1 cellular context compared by ENCODE assay signal in genomic region chr6:43634702-43635303, GRCh38.
TF ChIP-seq lines count a peak whose summit lies in the region.

No MANE protein-coding gene starts in this region.

TF ChIP-seq in A549, 52 proteins besides CTCF, POLR2A, EP300 and RAD21:
- TF ChIP-seq RFX5 (IDR thresholded peaks at IDR 0.05) (no peak), BHLHE40 (IDR thresholded peaks at IDR 0.05; ENCODE audit: low read depth, low read length) (no peak), CHD4 (IDR thresholded peaks at IDR 0.05; ENCODE audit: borderline replicate concordance) (no peak), ZC3H11A (IDR thresholded peaks at IDR 0.05) (no peak), ZSCAN20 (CRISPR knock-in tag; IDR thresholded peaks at IDR 0.05) (no peak), SREBF2 (IDR thresholded peaks at IDR 0.05) (no peak), CHD2 (IDR thresholded peaks at IDR 0.05; ENCODE audit: low read length, partially characterized antibody) (no peak), SMC3 (IDR thresholded peaks at IDR 0.05) (no peak), RCOR1 (IDR thresholded peaks at IDR 0.05; ENCODE audit: low read depth, low read length) (no peak), NR3C1 (IDR thresholded peaks at IDR 0.05) (no peak), KDM5A (IDR thresholded peaks at IDR 0.05) (no peak), FOXS1 (CRISPR knock-in tag; IDR thresholded peaks at IDR 0.05) (no peak), RNF2 (IDR thresholded peaks at IDR 0.05; ENCODE audit: borderline replicate concordance, low read depth) (no peak), HOXA7 (CRISPR knock-in tag; IDR thresholded peaks at IDR 0.05) (no peak), NPAS2 (CRISPR knock-in tag; IDR thresholded peaks at IDR 0.05; ENCODE audit: borderline replicate concordance) (no peak), HOXB5 (CRISPR knock-in tag; IDR thresholded peaks at IDR 0.05) (no peak), EHMT2 (IDR thresholded peaks at IDR 0.05; ENCODE audit: low read depth) (no peak), CEBPB (IDR thresholded peaks at IDR 0.05) (no peak)
- TF ChIP-seq, protein P1, sequence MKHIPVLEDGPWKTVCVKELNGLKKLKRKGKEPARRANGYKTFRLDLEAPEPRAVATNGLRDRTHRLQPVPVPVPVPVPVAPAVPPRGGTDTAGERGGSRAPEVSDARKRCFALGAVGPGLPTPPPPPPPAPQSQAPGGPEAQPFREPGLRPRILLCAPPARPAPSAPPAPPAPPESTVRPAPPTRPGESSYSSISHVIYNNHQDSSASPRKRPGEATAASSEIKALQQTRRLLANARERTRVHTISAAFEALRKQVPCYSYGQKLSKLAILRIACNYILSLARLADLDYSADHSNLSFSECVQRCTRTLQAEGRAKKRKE (CRISPR knock-in tag; IDR thresholded peaks at IDR 0.05; ENCODE audit: low read depth), result no peak
TF ChIP-seq in A549: peak in this region for 0.
